1 cellular context compared by ENCODE assay signal in genomic region chr1:204491653-204492052, GRCh38.
TF ChIP-seq lines count a peak whose summit lies in the region.

No MANE protein-coding gene starts in this region.

TF ChIP-seq in SK-N-SH, 30 proteins besides CTCF, POLR2A, EP300 and RAD21 (continued from another document):
- no peak for TF ChIP-seq NFIC (IDR thresholded peaks at IDR 0.05; ENCODE audit: borderline replicate concordance)
- TF ChIP-seq SIN3A (IDR thresholded peaks at IDR 0.05; ENCODE audit: borderline replicate concordance, low read depth, low read length), result no peak
- no peak for TF ChIP-seq ZBTB33 (IDR thresholded peaks at IDR 0.05; ENCODE audit: borderline replicate concordance, low read depth)
